32 cellular contexts compared by ENCODE assay signal in genomic region chr14:31340297-31341063, GRCh38.
DNase-seq lines count a peak whose midpoint lies in the region; ATAC-seq, FAIRE-seq and TF ChIP-seq lines count a peak whose summit lies in the region.
"Had no signal": no experiment of that assay in that cellular context is flagged by ENCODE, and none has a peak within 500 bp of the region (broad histone marks: within the 10 kb centered on the region; RNA-seq: fewer than 3 reads in every experiment).

No MANE protein-coding gene starts in this region.

- intact Hi-C loops in GM12878 (cut with micrococcal nuclease; ENCODE audit: unreplicated experiment) (no loop called here), lower leg skin (cut with DNase I; ENCODE audit: low total_unique reads) (no loop called here)

- RAD21 ChIA-PET in GM12878 (lab: Charles Lee; ENCODE audit: unreplicated experiment): interaction anchor here (0.5 kb wide), 1 partner anchor 126 kb away, joined by 3 read pairs; no protein-coding TSS in a partner anchor

- DNase-seq in GM12878 (ENCODE audit: low read depth, low spot score): no peak
- DNase-seq in left lobe of liver (ENCODE audit: low spot score): no peak
- no peak for DNase-seq in NCI-H524 (lab: John Stamatoyannopoulos, UW)
- DNase-seq in lower leg skin (ENCODE audit: low spot score in 2 of 2): no peak
- DNase-seq: activated CD4-positive, CD25-positive, alpha-beta regulatory T cell; activated effector memory CD4-positive, alpha-beta T cell treated with anti-CD3 and anti-CD28 coated beads, Interleukin-2, amount 50 U/mL, for 16 hours; activated naive CD8-positive, alpha-beta T cell treated with anti-CD3 and anti-CD28 coated beads, Interleukin-2, amount 10 ng/mL, durations not matched to agents 7 days and 5 days; activated T-cell treated with anti-CD3 and anti-CD28 coated beads, Interleukin-2, amount 50 U/mL, for 24 hours; colonic mucosa; DMS 273 treated with DMSO at 0.1 percent for 48 hours; effector memory CD4-positive, alpha-beta T cell; erythroblast; GM23248; heart right ventricle; KBM-7; left cardiac atrium; mesenchymal stem cell; NCI-H1092 treated with DMSO at 0.1 percent for 48 hours; NCI-H187 treated with DMSO at 0.1 percent for 48 hours; NCI-H69; sigmoid colon; SK-N-SH had no signal

- H3K36me3 ChIP-seq in GM12878 (ENCODE audit: control insufficient read depth in 2 of 2, insufficient read depth in 2 of 2, low read length in 1 of 2): no peaks in the 10 kb centered on the region; a peak in 1 of 4 replicates
- H3K36me3 ChIP-seq in skeletal muscle satellite cell (ENCODE audit: insufficient read depth, low read length): peaks cover 19% of the 10 kb centered on the region
- H3K36me3 ChIP-seq: colonic mucosa had no signal

- BruUV-seq in GM12878 (replicated peaks; lab: Mats Ljungman, UMichigan): TSS peak; percentile 44

- H3K9ac ChIP-seq in GM12878 (ENCODE audit: control insufficient read depth, insufficient read depth, low read length) (no peak overlapping the region), skeletal muscle satellite cell (ENCODE audit: low read depth, low read length) (no peak overlapping the region)
- H3K9ac ChIP-seq: GM23248, SK-N-SH had no signal

- H3K9me3 ChIP-seq in GM12878 (replicated peaks; ENCODE audit: control insufficient read depth, insufficient read depth, low read length): no peaks in the 10 kb centered on the region
- H3K9me3 ChIP-seq in skeletal muscle satellite cell (replicated peaks; ENCODE audit: low read length): no peaks in the 10 kb centered on the region
- H3K9me3 ChIP-seq: ascending aorta, colonic mucosa, heart right ventricle, sigmoid colon, SK-N-SH had no signal

- H3K4me3 ChIP-seq in GM12878: no peak overlapping the region
- no peak overlapping the region for H3K4me3 ChIP-seq in skeletal muscle satellite cell (ENCODE audit: low read length)
- H3K4me3 ChIP-seq in lower leg skin (ENCODE audit: low read depth, poor library complexity, severe bottlenecking): no peak overlapping the region
- H3K4me3 ChIP-seq: ascending aorta, cardiac muscle cell, colonic mucosa, GM23248, heart right ventricle, sigmoid colon had no signal

- no peak for FAIRE-seq in GM12878 (lab: Jason Lieb, UNC)
- FAIRE-seq: GM12892, HTR-8/SVneo had no signal

- WGBS in GM12878 (ENCODE audit: insufficient coverage, insufficient replicate concordance, low lambda C conversion rate, missing lambda C conversion rate): 96% methylated on average over 5 of the region's 5 CpGs
- WGBS in lower leg skin, 2 donors: 80 to 84% methylated on average over 5 of the region's 5 CpGs

- TF ChIP-seq CTCF in GM12878 (IDR thresholded peaks at IDR 0.05 in 2 of 3, conservative IDR thresholded peaks at IDR 0.05 in 1 of 3; ENCODE audit: control insufficient read depth in 2 of 3, extremely low read depth in 1 of 3, insufficient read depth in 1 of 3, low read depth in 3 of 3, low read length in 3 of 3) (no peak), lower leg skin (IDR thresholded peaks at IDR 0.05) (no peak)

- CTCF ChIA-PET in GM12878 (lab: Yijun Ruan, JAX): no interaction called here

- H3K4me2 ChIP-seq in GM12878 (ENCODE audit: control insufficient read depth, insufficient read depth) (no peak overlapping the region), skeletal muscle satellite cell (ENCODE audit: low read length) (peak overlapping the region; percentile 22)
- H3K4me2 ChIP-seq: SK-N-SH had no signal

- in situ Hi-C loops in GM12878 (cut with MboI): no loop called here

- H3K4me1 ChIP-seq in GM12878 (ENCODE audit: control insufficient read depth, insufficient read depth, low read length) (no peaks in the 10 kb centered on the region), skeletal muscle satellite cell (ENCODE audit: control insufficient read depth, insufficient read depth, low read length) (peaks cover 19% of the 10 kb centered on the region)
- H3K4me1 ChIP-seq: ascending aorta, heart right ventricle, sigmoid colon had no signal

- ATAC-seq in GM21786 (IDR thresholded peaks at IDR 0.05; ENCODE audit: unreplicated experiment): peak; percentile 50
- ATAC-seq in GM12878: no peak
- ATAC-seq in left lobe of liver: peak; percentile 88
- ATAC-seq in GM21528 (IDR thresholded peaks at IDR 0.05; ENCODE audit: low FRiP score, unreplicated experiment): no peak
- ATAC-seq in HG02973 (IDR thresholded peaks at IDR 0.05; ENCODE audit: unreplicated experiment): no peak
- ATAC-seq: heart right ventricle; left cardiac atrium; Right ventricle myocardium inferior; stimulated activated effector memory CD8-positive, alpha-beta T cell treated with anti-CD3 and anti-CD28 coated beads, Interleukin-12 subunit alpha, Interleukin-12 subunit beta, amount 100 ng/mL, for 72 hours had no signal

- no peaks in the 10 kb centered on the region for H4K20me1 ChIP-seq in GM12878 (ENCODE audit: control insufficient read depth, insufficient read depth)

- TF ChIP-seq EP300 in GM12878 (IDR thresholded peaks at IDR 0.05; ENCODE audit: borderline replicate concordance in 1 of 2, control insufficient read depth in 1 of 2, low read depth in 2 of 2, low read length in 2 of 2): no peak

- TF ChIP-seq POLR2A in GM12878 (IDR thresholded peaks at IDR 0.05; ENCODE audit: low read depth, low read length) (no peak), lower leg skin (IDR thresholded peaks at IDR 0.05) (no peak)

- no peaks in the 10 kb centered on the region for H3K79me2 ChIP-seq in GM12878 (ENCODE audit: control insufficient read depth, insufficient read depth, low read length)

- H3K27ac ChIP-seq in GM12878 (ENCODE audit: control insufficient read depth, insufficient read depth): no peak overlapping the region
- H3K27ac ChIP-seq: ascending aorta, cardiac muscle cell, colonic mucosa, GM23248, heart right ventricle, sigmoid colon had no signal

- SMC1A ChIA-PET in GM12878 (lab: Charles Lee; ENCODE audit: uncharacterized antibody, unreplicated experiment): interaction anchor here (0.7 kb wide), 1 partner anchor 35 kb away, joined by 3 read pairs; no protein-coding TSS in a partner anchor

- H3K27me3 ChIP-seq in GM12878 (replicated peaks in 1 of 2; ENCODE audit: control insufficient read depth in 2 of 2, insufficient read depth in 2 of 2, low read length in 1 of 2) (no peaks in the 10 kb centered on the region), skeletal muscle satellite cell (ENCODE audit: control insufficient read depth, insufficient read depth, low read length) (no peaks in the 10 kb centered on the region)
- H3K27me3 ChIP-seq: ascending aorta, cardiac muscle cell, colonic mucosa, heart right ventricle, sigmoid colon had no signal

- no peak overlapping the region for H2AFZ ChIP-seq in GM12878 (ENCODE audit: control insufficient read depth, low read depth, low read length)
- H2AFZ ChIP-seq: GM23248 had no signal

- no peak for TF ChIP-seq RAD21 in GM12878 (IDR thresholded peaks at IDR 0.05; ENCODE audit: insufficient read depth, low read depth, low read length)

- POLR2A ChIA-PET in GM12878 (lab: Charles Lee): no interaction called here

TF ChIP-seq in GM12878, 131 proteins besides CTCF, POLR2A, EP300 and RAD21:
- TF ChIP-seq CEBPZ (IDR thresholded peaks at IDR 0.05; ENCODE audit: low read depth, low read length): no peak

Comparison
In these comparisons a context has a peak if more than half of its experiments do, and no peak if none do; other contexts are left out.
1. ATAC-seq: peak in GM21786 (single experiment) and left lobe of liver (single experiment); none in GM12878 (single experiment), GM21528 (single experiment) and HG02973 (single experiment).